14 cellular contexts compared by ENCODE assay signal in genomic region chr1:27593341-27594326, GRCh38. TPM values are rescaled to one million over a fixed set of nuclear protein-coding genes. Genes with fewer than 3 reads are reported as not detected.
A peak's percentile ranks its signal among the peaks of the same experiment; 100 is the strongest.
DNase-seq lines count a peak whose midpoint lies in the region; ATAC-seq and TF ChIP-seq lines count a peak whose summit lies in the region.
"Had no signal": no experiment of that assay in that cellular context is flagged by ENCODE, and none has a peak within 500 bp of the region (broad histone marks: within the 10 kb centered on the region; RNA-seq: fewer than 3 reads in every experiment).

No MANE protein-coding gene starts in this region.

- intact Hi-C loops in heart left ventricle (cut with DNase I) (no loop called here), cardiac septum (cut with DNase I) (no loop called here), esophagus muscularis mucosa (cut with DNase I) (no loop called here)
- intact Hi-C loops in activated T-helper 2 cell treated with anti-CD3 and anti-CD28 coated beads, Interferon-gamma antibody, Interleukin-2, Interleukin-4, amounts not matched to agents 10 μg/mL and 5 μg/mL and 100 μg/mL, durations not matched to agents 14 hours and 24 hours and 36 hours (cut with micrococcal nuclease): no loop called here

- H2BK12ac ChIP-seq in neuronal stem cell (ENCODE audit: low read length): peak overlapping the region; percentile 89

- POLR2A ChIA-PET in activated CD4-positive, alpha-beta T cell treated with anti-CD3 and anti-CD28 coated beads, Interleukin-2, amount 10 ng/mL, durations not matched to agents 7 days and 5 days (lab: Charles Lee): no interaction called here

- no peaks in the 10 kb centered on the region for H3K9me3 ChIP-seq in heart left ventricle
- H3K9me3 ChIP-seq in esophagus muscularis mucosa: no peaks in the 10 kb centered on the region
- no peaks in the 10 kb centered on the region for H3K9me3 ChIP-seq in neuronal stem cell (replicated peaks in 1 of 2; ENCODE audit: control insufficient read depth in 2 of 2, insufficient read depth in 1 of 2, low read depth in 1 of 2, low read length in 2 of 2)
- H3K9me3 ChIP-seq: mucosa of descending colon had no signal

- no peak overlapping the region for H3K27ac Mint-ChIP-seq in activated T-helper 2 cell treated with anti-CD3 and anti-CD28 coated beads, Interferon-gamma antibody, Interleukin-2, Interleukin-4, amounts not matched to agents 10 μg/mL and 5 μg/mL and 100 μg/mL, durations not matched to agents 14 hours and 24 hours and 36 hours
- H3K27ac Mint-ChIP-seq in activated CD4-positive, alpha-beta T cell treated with anti-CD3 and anti-CD28 coated beads, Interleukin-2, amount 10 ng/mL, durations not matched to agents 7 days and 5 days: no peak overlapping the region

- CTCF ChIA-PET in activated CD4-positive, alpha-beta T cell treated with anti-CD3 and anti-CD28 coated beads, Interleukin-2, amount 10 ng/mL, durations not matched to agents 7 days and 5 days (lab: Charles Lee): interaction anchor here (1.3 kb wide), 1 partner anchor 37 kb away, joined by 5 read pairs; no protein-coding TSS in a partner anchor

- TF ChIP-seq POLR2A in heart left ventricle (IDR thresholded peaks at IDR 0.05) (no peak), esophagus muscularis mucosa (IDR thresholded peaks at IDR 0.05; ENCODE audit: low read depth) (no peak)

- ATAC-seq in heart left ventricle (no peak), GM18858 (IDR thresholded peaks at IDR 0.05; ENCODE audit: unreplicated experiment) (no peak), GM18867 (IDR thresholded peaks at IDR 0.05; ENCODE audit: unreplicated experiment) (no peak)
- ATAC-seq: mucosa of descending colon had no signal

- H3K27me3 ChIP-seq in heart left ventricle (no peaks in the 10 kb centered on the region), esophagus muscularis mucosa (no peaks in the 10 kb centered on the region), neuronal stem cell (ENCODE audit: control insufficient read depth in 3 of 3, insufficient read depth in 3 of 3, low read depth in 1 of 3, low read length in 3 of 3) (no peaks in the 10 kb centered on the region)

- no peak for TF ChIP-seq CTCF in heart left ventricle (IDR thresholded peaks at IDR 0.05)
- TF ChIP-seq CTCF in esophagus muscularis mucosa (IDR thresholded peaks at IDR 0.05): no peak

- peak in 1 of 5 donors; percentile 25 for DNase-seq in heart left ventricle
- no peak for DNase-seq in cardiac septum (ENCODE audit: low spot score)
- DNase-seq in esophagus muscularis mucosa (ENCODE audit: extremely low spot score): no peak
- DNase-seq in neuronal stem cell (ENCODE audit: low spot score): no peak
- DNase-seq in activated T-helper 2 cell treated with anti-CD3 and anti-CD28 coated beads, Interferon-gamma antibody, Interleukin-2, Interleukin-4, amounts not matched to agents 10 μg/mL and 5 μg/mL and 100 μg/mL, durations not matched to agents 14 hours and 24 hours and 36 hours (ENCODE audit: low spot score): no peak
- no peak for DNase-seq in activated CD4-positive, alpha-beta T cell treated with anti-CD3 and anti-CD28 coated beads, Interleukin-2, amount 10 ng/mL, durations not matched to agents 7 days and 5 days
- DNase-seq: activated CD4-positive, alpha-beta T cell treated with anti-CD3 and anti-CD28 coated beads, Interleukin-2, amount 50 U/mL, for 48 hours; activated naive CD4-positive, alpha-beta T cell treated with anti-CD3 and anti-CD28 coated beads, Interleukin-2, amount 50 U/mL, for 16 hours; hippocampal formation; mucosa of descending colon; stimulated activated CD8-positive, alpha-beta memory T cell treated with anti-CD3 and anti-CD28 coated beads, Interleukin-4, amount 100 ng/mL, for 48 hours; T-helper 1 cell had no signal

- H3K9me3 Mint-ChIP-seq in activated T-helper 2 cell treated with anti-CD3 and anti-CD28 coated beads, Interferon-gamma antibody, Interleukin-2, Interleukin-4, amounts not matched to agents 10 μg/mL and 5 μg/mL and 100 μg/mL, durations not matched to agents 14 hours and 24 hours and 36 hours: no peaks in the 10 kb centered on the region
- H3K9me3 Mint-ChIP-seq in activated CD4-positive, alpha-beta T cell treated with anti-CD3 and anti-CD28 coated beads, Interleukin-2, amount 10 ng/mL, durations not matched to agents 7 days and 5 days: no peaks in the 10 kb centered on the region

- H3K4ac ChIP-seq in neuronal stem cell (ENCODE audit: low read length): peak overlapping the region; percentile 79

- H3K4me2 ChIP-seq in neuronal stem cell (ENCODE audit: insufficient read depth, low read length, poor library complexity, severe bottlenecking): peak overlapping the region; percentile 66

- peak overlapping the region; percentile 88 for H2BK120ac ChIP-seq in neuronal stem cell (ENCODE audit: low read depth, low read length)

- peaks cover 57% of the 10 kb centered on the region for H3K79me1 ChIP-seq in neuronal stem cell (ENCODE audit: low read depth, low read length)

- peak overlapping the region; percentile 83 for H3K9ac ChIP-seq in neuronal stem cell (ENCODE audit: low read depth, low read length, poor library complexity)

- no peak overlapping the region for H2AFZ ChIP-seq in neuronal stem cell (ENCODE audit: low read length)

- peak overlapping the region; percentile 72 for H3K14ac ChIP-seq in neuronal stem cell (ENCODE audit: low read length)

- H3K36me3 ChIP-seq in heart left ventricle: peaks cover 0 to 10% (median 0%) of the 10 kb centered on the region in 9 donors
- no peaks in the 10 kb centered on the region for H3K36me3 ChIP-seq in esophagus muscularis mucosa
- peaks cover 11 to 54% of the 10 kb centered on the region in 2 donors for H3K36me3 ChIP-seq in neuronal stem cell (replicated peaks in 1 of 2; ENCODE audit: control insufficient read depth in 2 of 2, insufficient read depth in 2 of 2, low read length in 2 of 2)

- TF ChIP-seq EP300 in esophagus muscularis mucosa (IDR thresholded peaks at IDR 0.05): no peak

- peaks cover 8% of the 10 kb centered on the region for H3K4me1 Mint-ChIP-seq in activated T-helper 2 cell treated with anti-CD3 and anti-CD28 coated beads, Interferon-gamma antibody, Interleukin-2, Interleukin-4, amounts not matched to agents 10 μg/mL and 5 μg/mL and 100 μg/mL, durations not matched to agents 14 hours and 24 hours and 36 hours (ENCODE audit: low read depth)
- peaks cover 6% of the 10 kb centered on the region for H3K4me1 Mint-ChIP-seq in activated CD4-positive, alpha-beta T cell treated with anti-CD3 and anti-CD28 coated beads, Interleukin-2, amount 10 ng/mL, durations not matched to agents 7 days and 5 days

- H3K4me3 ChIP-seq in heart left ventricle (peak overlapping the region in 2 of 12 donors; percentile 5 to 6), esophagus muscularis mucosa (no peak overlapping the region), neuronal stem cell (ENCODE audit: low read length in 2 of 2) (peak overlapping the region in 1 of 2 donors; percentile 36)
- H3K4me3 ChIP-seq: mucosa of descending colon had no signal

- H4K8ac ChIP-seq in neuronal stem cell (ENCODE audit: low read depth, low read length): no peak overlapping the region

- no peaks in the 10 kb centered on the region for H3K36me3 Mint-ChIP-seq in activated T-helper 2 cell treated with anti-CD3 and anti-CD28 coated beads, Interferon-gamma antibody, Interleukin-2, Interleukin-4, amounts not matched to agents 10 μg/mL and 5 μg/mL and 100 μg/mL, durations not matched to agents 14 hours and 24 hours and 36 hours (ENCODE audit: low read depth)
- no peaks in the 10 kb centered on the region for H3K36me3 Mint-ChIP-seq in activated CD4-positive, alpha-beta T cell treated with anti-CD3 and anti-CD28 coated beads, Interleukin-2, amount 10 ng/mL, durations not matched to agents 7 days and 5 days (ENCODE audit: low read depth)

- WGBS in heart left ventricle, 4 donors: 46 to 60% (median 57%) methylated on average over 10 to 15 of the region's 15 CpGs
- WGBS in esophagus muscularis mucosa: 64% methylated on average over 11 of the region's 15 CpGs
- no CpG with 5 or more reads among the region's 15 CpGs for WGBS in neuronal stem cell (ENCODE audit: extremely low coverage in 2 of 2, insufficient read length in 2 of 2, insufficient replicate concordance in 1 of 2), 2 donors

- H4K91ac ChIP-seq in neuronal stem cell (ENCODE audit: low read depth, low read length, poor library complexity): peak overlapping the region; percentile 68

- H2BK5ac ChIP-seq in neuronal stem cell (ENCODE audit: low read length): peak overlapping the region; percentile 97

- H3K4me1 ChIP-seq in heart left ventricle (peaks cover 25 to 100% (median 96%) of the 10 kb centered on the region in 12 donors), esophagus muscularis mucosa (peaks cover 100% of the 10 kb centered on the region in 4 donors), neuronal stem cell (ENCODE audit: control insufficient read depth in 2 of 2, insufficient read depth in 1 of 2, low read depth in 1 of 2, low read length in 2 of 2) (peaks cover 74 to 88% of the 10 kb centered on the region in 2 donors)

- H2BK15ac ChIP-seq in neuronal stem cell (ENCODE audit: low read length): peak overlapping the region; percentile 41

- peak overlapping the region; percentile 96 for H3K18ac ChIP-seq in neuronal stem cell (ENCODE audit: low read length)

- H2AK5ac ChIP-seq in neuronal stem cell (ENCODE audit: low read depth, low read length): peak overlapping the region; percentile 98

- H3K4me3 Mint-ChIP-seq in activated T-helper 2 cell treated with anti-CD3 and anti-CD28 coated beads, Interferon-gamma antibody, Interleukin-2, Interleukin-4, amounts not matched to agents 10 μg/mL and 5 μg/mL and 100 μg/mL, durations not matched to agents 14 hours and 24 hours and 36 hours (ENCODE audit: low read depth): no peak overlapping the region
- no peak overlapping the region for H3K4me3 Mint-ChIP-seq in activated CD4-positive, alpha-beta T cell treated with anti-CD3 and anti-CD28 coated beads, Interleukin-2, amount 10 ng/mL, durations not matched to agents 7 days and 5 days

- H3K27ac ChIP-seq in heart left ventricle: peak overlapping the region in 11 of 12 donors; percentile 10 to 99 (median 73)
- peak overlapping the region; percentile 63 to 97 (median 86) for H3K27ac ChIP-seq in esophagus muscularis mucosa (replicated peaks in 1 of 4)
- H3K27ac ChIP-seq in neuronal stem cell (replicated peaks; ENCODE audit: low read length): peak overlapping the region; percentile 91

- H3K23ac ChIP-seq in neuronal stem cell (ENCODE audit: low read depth, low read length, poor library complexity): peak overlapping the region; percentile 28

- no peaks in the 10 kb centered on the region for H3K27me3 Mint-ChIP-seq in activated T-helper 2 cell treated with anti-CD3 and anti-CD28 coated beads, Interferon-gamma antibody, Interleukin-2, Interleukin-4, amounts not matched to agents 10 μg/mL and 5 μg/mL and 100 μg/mL, durations not matched to agents 14 hours and 24 hours and 36 hours (ENCODE audit: low read depth)
- no peaks in the 10 kb centered on the region for H3K27me3 Mint-ChIP-seq in activated CD4-positive, alpha-beta T cell treated with anti-CD3 and anti-CD28 coated beads, Interleukin-2, amount 10 ng/mL, durations not matched to agents 7 days and 5 days

RNA-seq across cellular contexts. Expression of gene AHDC1, which starts 10.3 kb away (rescaled TPM):
- total RNA-seq in heart left ventricle (10 to 100 TPM; 29.2 to 50.2 (median 42.1) TPM), cardiac septum (57.7 TPM), esophagus muscularis mucosa (10 to 100 TPM; 14.7 to 54.3 (median 35.4) TPM)
- polyA plus RNA-seq in heart left ventricle: 10 to 100 TPM; 25.8 to 48.4 TPM
- 22.9 TPM for polyA plus RNA-seq in neuronal stem cell (2013, experiment 1 of 2)
- polyA plus RNA-seq in neuronal stem cell (2013, experiment 2 of 2): 22.9 TPM
- 28.5 and 29.3 TPM in 2 replicates for total RNA-seq in activated T-helper 2 cell treated with anti-CD3 and anti-CD28 coated beads, Interferon-gamma antibody, Interleukin-2, Interleukin-4, amounts not matched to agents 10 μg/mL and 5 μg/mL and 100 μg/mL, durations not matched to agents 14 hours and 24 hours and 36 hours
- total RNA-seq in activated CD4-positive, alpha-beta T cell treated with anti-CD3 and anti-CD28 coated beads, Interleukin-2, amount 10 ng/mL, durations not matched to agents 7 days and 5 days: 10 to 100 TPM; 15.3 to 19.3 TPM

RNA-seq across cellular contexts. Expression of gene FGR, which starts 41.4 kb away (rescaled TPM):
- 10 to 100 TPM in 3 of 9 donors, 1 to 10 TPM in 6; 1.1 to 25.9 (median 3.3) TPM for total RNA-seq in heart left ventricle
- polyA plus RNA-seq in heart left ventricle: 1 to 10 TPM; 2.8 to 7.2 TPM
- total RNA-seq in cardiac septum: 3.8 TPM
- 10 to 100 TPM; 12.0 to 32.1 (median 12.6) TPM for total RNA-seq in esophagus muscularis mucosa
- polyA plus RNA-seq in neuronal stem cell (2013, experiment 1 of 2): 0.03 TPM
- 0.01 TPM for polyA plus RNA-seq in neuronal stem cell (2013, experiment 2 of 2)
- total RNA-seq in activated T-helper 2 cell treated with anti-CD3 and anti-CD28 coated beads, Interferon-gamma antibody, Interleukin-2, Interleukin-4, amounts not matched to agents 10 μg/mL and 5 μg/mL and 100 μg/mL, durations not matched to agents 14 hours and 24 hours and 36 hours: 0.07 and 0.25 TPM in 2 replicates
- not detected for total RNA-seq in activated CD4-positive, alpha-beta T cell treated with anti-CD3 and anti-CD28 coated beads, Interleukin-2, amount 10 ng/mL, durations not matched to agents 7 days and 5 days
